13 cellular contexts compared by ENCODE assay signal in the genomic region with DNA sequence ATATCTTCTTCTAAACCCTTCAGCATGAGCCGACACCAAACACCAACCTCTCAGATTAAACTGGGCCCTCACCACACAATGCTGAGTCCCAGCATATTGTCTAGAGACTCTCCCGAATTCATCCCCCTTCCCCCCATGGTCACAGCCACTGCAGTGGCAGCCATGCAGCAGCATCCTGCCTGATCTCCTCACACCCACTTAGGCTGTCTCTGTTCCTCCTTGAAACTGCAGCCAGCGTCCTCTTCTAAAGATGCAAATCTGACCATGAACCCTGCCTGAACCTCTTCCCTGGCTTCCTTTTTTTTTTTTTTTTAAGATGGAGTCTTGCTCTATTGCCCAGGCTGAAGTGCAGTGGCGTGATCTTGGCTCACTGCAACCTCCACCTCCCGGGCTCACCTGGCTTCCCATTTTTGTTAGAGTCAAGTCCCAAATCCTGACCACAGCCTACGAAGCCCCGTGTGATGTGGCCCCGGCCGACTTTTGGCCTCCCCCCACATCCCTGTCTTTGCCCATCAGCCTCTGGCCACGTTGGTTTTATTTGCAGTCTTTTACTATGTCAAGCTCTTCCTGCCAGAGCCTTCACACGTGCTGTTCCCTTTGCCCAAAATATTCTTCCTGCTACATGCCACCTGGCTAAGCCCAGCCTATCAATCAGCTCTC. TPM values are rescaled to one million over a fixed set of nuclear protein-coding genes. Genes with fewer than 3 reads are reported as not detected.
A peak's percentile ranks its signal among the peaks of the same experiment; 100 is the strongest.
DNase-seq lines count a peak whose midpoint lies in the region; ATAC-seq and TF ChIP-seq lines count a peak whose summit lies in the region.
"Had no signal": no experiment of that assay in that cellular context is flagged by ENCODE, and none has a peak within 500 bp of the region (broad histone marks: within the 10 kb centered on the region; RNA-seq: fewer than 3 reads in every experiment).

No MANE protein-coding gene starts in this region.

- no peaks in the 10 kb centered on the region for H3K4me1 ChIP-seq in endodermal cell (ENCODE audit: control insufficient read depth, insufficient read depth, low read length)
- no peaks in the 10 kb centered on the region for H3K4me1 ChIP-seq in colonic mucosa

- H3K9me3 Mint-ChIP-seq in activated CD4-positive, alpha-beta memory T cell treated with anti-CD3 and anti-CD28 coated beads, Interleukin-2, amount 10 ng/mL, durations not matched to agents 7 days and 5 days: no peaks in the 10 kb centered on the region
- no peaks in the 10 kb centered on the region for H3K9me3 Mint-ChIP-seq in activated CD4-positive, alpha-beta memory T cell treated with anti-CD3 and anti-CD28 coated beads for 36 hours
- H3K9me3 Mint-ChIP-seq in endodermal cell: peaks cover 6% of the 10 kb centered on the region

- WGBS in endodermal cell (ENCODE audit: insufficient coverage in 1 of 2, insufficient read length in 1 of 2), 2 experiments: 82% methylated on average over 10 to 11 of the region's 11 CpGs

- H3K27ac ChIP-seq in endodermal cell (ENCODE audit: low read depth, low read length) (no peak overlapping the region), colonic mucosa (no peak overlapping the region)
- H3K27ac ChIP-seq: upper lobe of right lung had no signal

- H3K4me3 Mint-ChIP-seq in activated CD4-positive, alpha-beta memory T cell treated with anti-CD3 and anti-CD28 coated beads, Interleukin-2, amount 10 ng/mL, durations not matched to agents 7 days and 5 days: no peak overlapping the region
- H3K4me3 Mint-ChIP-seq in activated CD4-positive, alpha-beta memory T cell treated with anti-CD3 and anti-CD28 coated beads for 36 hours: no peak overlapping the region
- no peak overlapping the region for H3K4me3 Mint-ChIP-seq in endodermal cell

- H3K4me3 ChIP-seq in endodermal cell (ENCODE audit: low read length) (no peak overlapping the region), colonic mucosa (no peak overlapping the region)
- H3K4me3 ChIP-seq: upper lobe of right lung had no signal

- no peak for DNase-seq in activated CD4-positive, alpha-beta memory T cell treated with anti-CD3 and anti-CD28 coated beads, Interleukin-2, amount 10 ng/mL, durations not matched to agents 7 days and 5 days
- DNase-seq in activated CD4-positive, alpha-beta memory T cell treated with anti-CD3 and anti-CD28 coated beads for 36 hours: no peak
- peak; percentile 32 for DNase-seq in ureter (ENCODE audit: low spot score)
- DNase-seq in COLO668 (lab: John Stamatoyannopoulos, UW; ENCODE audit: unreplicated experiment): no peak
- DNase-seq in endodermal cell: no peak
- no peak for DNase-seq in colonic mucosa
- DNase-seq: kidney; NCI-H2029; Right ventricle myocardium superior; stimulated activated CD4-positive, alpha-beta T cell treated with anti-CD3 and anti-CD28 coated beads, Interleukin-4, amount 100 ng/mL, for 4 hours had no signal

- no peaks in the 10 kb centered on the region for H3K36me3 Mint-ChIP-seq in activated CD4-positive, alpha-beta memory T cell treated with anti-CD3 and anti-CD28 coated beads, Interleukin-2, amount 10 ng/mL, durations not matched to agents 7 days and 5 days (ENCODE audit: low read depth)
- no peaks in the 10 kb centered on the region for H3K36me3 Mint-ChIP-seq in activated CD4-positive, alpha-beta memory T cell treated with anti-CD3 and anti-CD28 coated beads for 36 hours
- H3K36me3 Mint-ChIP-seq in endodermal cell (ENCODE audit: low read depth): peaks cover 2% of the 10 kb centered on the region

- no peaks in the 10 kb centered on the region for H3K9me3 ChIP-seq in endodermal cell (ENCODE audit: control insufficient read depth, low read length)
- no peaks in the 10 kb centered on the region for H3K9me3 ChIP-seq in colonic mucosa
- H3K9me3 ChIP-seq: upper lobe of right lung had no signal

- H3K4me1 Mint-ChIP-seq in activated CD4-positive, alpha-beta memory T cell treated with anti-CD3 and anti-CD28 coated beads, Interleukin-2, amount 10 ng/mL, durations not matched to agents 7 days and 5 days: peaks cover 19% of the 10 kb centered on the region
- H3K4me1 Mint-ChIP-seq in activated CD4-positive, alpha-beta memory T cell treated with anti-CD3 and anti-CD28 coated beads for 36 hours (ENCODE audit: low read depth): peaks cover 11% of the 10 kb centered on the region
- peaks cover 6% of the 10 kb centered on the region for H3K4me1 Mint-ChIP-seq in endodermal cell

- H3K27ac Mint-ChIP-seq in activated CD4-positive, alpha-beta memory T cell treated with anti-CD3 and anti-CD28 coated beads, Interleukin-2, amount 10 ng/mL, durations not matched to agents 7 days and 5 days: peak overlapping the region; percentile 71
- H3K27ac Mint-ChIP-seq in activated CD4-positive, alpha-beta memory T cell treated with anti-CD3 and anti-CD28 coated beads for 36 hours: no peak overlapping the region
- no peak overlapping the region for H3K27ac Mint-ChIP-seq in endodermal cell

- CTCF ChIA-PET in activated CD4-positive, alpha-beta memory T cell treated with anti-CD3 and anti-CD28 coated beads, Interleukin-2, amount 10 ng/mL, durations not matched to agents 7 days and 5 days (lab: Charles Lee): no interaction called here
- CTCF ChIA-PET in activated CD4-positive, alpha-beta memory T cell treated with anti-CD3 and anti-CD28 coated beads for 36 hours (lab: Charles Lee): no interaction called here

- H3K36me3 ChIP-seq in endodermal cell (ENCODE audit: control insufficient read depth, insufficient read depth, low read length) (no peaks in the 10 kb centered on the region), colonic mucosa (no peaks in the 10 kb centered on the region)
- H3K36me3 ChIP-seq: upper lobe of right lung had no signal

- H3K9ac ChIP-seq in endodermal cell (ENCODE audit: extremely low read depth, low read length, poor library complexity, severe bottlenecking): no peak overlapping the region
- no peak overlapping the region for H3K9ac ChIP-seq in colonic mucosa (ENCODE audit: low read depth in 2 of 2, low read length in 2 of 2)

- ATAC-seq in HG02571 (IDR thresholded peaks at IDR 0.05; ENCODE audit: unreplicated experiment) (peak; percentile 46), HG03442 (IDR thresholded peaks at IDR 0.05; ENCODE audit: unreplicated experiment) (peak; percentile 73)
- ATAC-seq: upper lobe of right lung had no signal

- TF ChIP-seq CTCF in endodermal cell (conservative IDR thresholded peaks at IDR 0.05) (no peak), colonic mucosa (IDR thresholded peaks at IDR 0.05) (no peak)

- peaks cover 44% of the 10 kb centered on the region for H3K27me3 Mint-ChIP-seq in activated CD4-positive, alpha-beta memory T cell treated with anti-CD3 and anti-CD28 coated beads, Interleukin-2, amount 10 ng/mL, durations not matched to agents 7 days and 5 days
- H3K27me3 Mint-ChIP-seq in activated CD4-positive, alpha-beta memory T cell treated with anti-CD3 and anti-CD28 coated beads for 36 hours: peaks cover 31% of the 10 kb centered on the region
- peaks cover 50% of the 10 kb centered on the region for H3K27me3 Mint-ChIP-seq in endodermal cell (ENCODE audit: insufficient read depth)

- intact Hi-C loops in activated CD4-positive, alpha-beta memory T cell treated with anti-CD3 and anti-CD28 coated beads for 36 hours (cut with micrococcal nuclease): no loop called here
- intact Hi-C loops in colonic mucosa (cut with DNase I): no loop called here

- H3K27me3 ChIP-seq in endodermal cell (ENCODE audit: control insufficient read depth, insufficient read depth, low read length, poor library complexity, severe bottlenecking) (peaks cover 34% of the 10 kb centered on the region), colonic mucosa (peaks cover 7% of the 10 kb centered on the region)

- POLR2A ChIA-PET in activated CD4-positive, alpha-beta memory T cell treated with anti-CD3 and anti-CD28 coated beads, Interleukin-2, amount 10 ng/mL, durations not matched to agents 7 days and 5 days (lab: Charles Lee): no interaction called here
- POLR2A ChIA-PET in activated CD4-positive, alpha-beta memory T cell treated with anti-CD3 and anti-CD28 coated beads for 36 hours (lab: Charles Lee): interaction anchor here (0.6 kb wide), 1 partner anchor 216 kb away, joined by 4 read pairs; no protein-coding TSS in a partner anchor

RNA-seq across cellular contexts. Expression of gene FA2H, which starts 2.8 kb away (rescaled TPM):
- 1 to 10 TPM in 1 of 2 experiments, under 1 TPM in 1; 0.50 to 1.1 TPM for total RNA-seq in activated CD4-positive, alpha-beta memory T cell treated with anti-CD3 and anti-CD28 coated beads, Interleukin-2, amount 10 ng/mL, durations not matched to agents 7 days and 5 days
- under 1 TPM in 1 of 2 experiments, not detected in 1; 0.22 TPM for total RNA-seq in activated CD4-positive, alpha-beta memory T cell treated with anti-CD3 and anti-CD28 coated beads for 36 hours
- total RNA-seq in ureter (9.8 TPM), endodermal cell (1 to 10 TPM; 2.1 to 2.4 TPM), colonic mucosa (10 to 100 TPM; 51.0 to 75.7 TPM)
- polyA plus RNA-seq in endodermal cell (2013, experiment 1 of 2): 0.39 TPM
- polyA plus RNA-seq in endodermal cell (2013, experiment 2 of 2): 0.50 TPM
